ENCODE assay signal across 1 cellular context in genomic region chr22:17370036-17370765, GRCh38.
TF ChIP-seq lines count a peak whose summit lies in the region.

No MANE protein-coding gene starts in this region.

TF ChIP-seq in HEK293, 187 proteins besides CTCF, POLR2A, EP300 and RAD21 (continued from another document):
- TF ChIP-seq REST (tag by site-specific recombination; IDR thresholded peaks at IDR 0.05), result no peak
- TF ChIP-seq ATF2 (tag by site-specific recombination; IDR thresholded peaks at IDR 0.05; ENCODE audit: low read depth), result no peak
- TF ChIP-seq ZBTB26 (tag by site-specific recombination; optimal IDR thresholded peaks at IDR 0.05), result peak; percentile 60
- TF ChIP-seq SP2 (tag by site-specific recombination; IDR thresholded peaks at IDR 0.05), result peak; percentile 12; the same call in 1 of the 2 replicates
- TF ChIP-seq ZSCAN30 (tag by site-specific recombination; IDR thresholded peaks at IDR 0.05), result no peak
- no peak for TF ChIP-seq PRDM2 (tag by site-specific recombination; IDR thresholded peaks at IDR 0.05; ENCODE audit: borderline replicate concordance)
- TF ChIP-seq SP7 (tag by site-specific recombination; IDR thresholded peaks at IDR 0.05), result peak; percentile 24; the same call in 1 of the 2 replicates
